Comparison of ENCODE assay signal across 10 cellular contexts in the genomic region with DNA sequence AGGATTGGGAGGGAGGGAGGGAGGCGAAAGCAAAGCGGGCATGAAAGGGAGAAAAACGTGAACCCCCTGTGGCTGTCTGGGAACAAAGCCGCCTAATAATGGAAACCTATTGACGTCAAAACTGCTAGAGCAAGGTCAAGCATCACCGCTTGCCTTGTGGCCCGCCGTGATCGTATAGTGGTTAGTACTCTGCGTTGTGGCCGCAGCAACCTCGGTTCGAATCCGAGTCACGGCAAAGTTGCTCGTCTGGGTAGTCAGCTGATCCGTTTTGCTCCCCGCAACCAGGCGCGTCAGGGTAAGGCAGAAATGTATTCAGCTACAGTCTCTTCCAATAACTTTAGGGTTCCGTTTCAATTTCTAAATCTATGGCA.
DNase-seq lines count a peak whose midpoint lies in the region; ATAC-seq and TF ChIP-seq lines count a peak whose summit lies in the region.
"Had no signal": no experiment of that assay in that cellular context is flagged by ENCODE, and none has a peak within 500 bp of the region (broad histone marks: within the 10 kb centered on the region; RNA-seq: fewer than 3 reads in every experiment).

No MANE protein-coding gene starts in this region.

- peak overlapping the region; percentile 55 for H3K4me3 ChIP-seq in left ventricle myocardium inferior
- peak overlapping the region; percentile 44 for H3K4me3 ChIP-seq in brain microvascular endothelial cell (ENCODE audit: low read depth, low read length)
- H3K4me3 ChIP-seq in muscle layer of colon (ENCODE audit: low read depth in 1 of 2, low read length in 2 of 2), result peak overlapping the region; percentile 14 to 38
- H3K4me3 ChIP-seq in upper lobe of right lung, result peak overlapping the region; percentile 42

- ATAC-seq in upper lobe of right lung (no peak), HG02884 (IDR thresholded peaks at IDR 0.05; ENCODE audit: unreplicated experiment) (no peak)

- H3K9me3 ChIP-seq in left ventricle myocardium inferior (replicated peaks), result no peaks in the 10 kb centered on the region
- no peaks in the 10 kb centered on the region for H3K9me3 ChIP-seq in muscle layer of colon (ENCODE audit: low read length)
- no peaks in the 10 kb centered on the region for H3K9me3 ChIP-seq in upper lobe of right lung

- no peak for DNase-seq in left ventricle myocardium inferior
- DNase-seq in cardiac septum (ENCODE audit: low spot score), result no peak
- no peak for DNase-seq in brain microvascular endothelial cell
- no peak for DNase-seq in upper lobe of right lung
- DNase-seq in kidney tubule cell (ENCODE audit: low spot score), result no peak
- no peak for DNase-seq in stimulated activated CD4-positive, alpha-beta T cell treated with anti-CD3 and anti-CD28 coated beads, Interleukin-2, amount 100 ng/mL, for 48 hours
- DNase-seq: SIG-M5 had no signal

- H3K27me3 ChIP-seq in left ventricle myocardium inferior (ENCODE audit: low read depth) (peaks cover 84% of the 10 kb centered on the region), brain microvascular endothelial cell (replicated peaks) (peaks cover 51% of the 10 kb centered on the region), muscle layer of colon (ENCODE audit: control insufficient read depth in 1 of 2, insufficient read depth in 2 of 2, low read length in 2 of 2) (peaks cover 30 to 58% of the 10 kb centered on the region in 2 donors), upper lobe of right lung (peaks cover 51% of the 10 kb centered on the region)

- in situ Hi-C loops in brain microvascular endothelial cell (cut with HindIII; ENCODE audit: low pct_ligation_motif_present, low sequenced_read_pairs), result no loop called here

- H3K27ac ChIP-seq in left ventricle myocardium inferior (replicated peaks) (no peak overlapping the region), brain microvascular endothelial cell (no peak overlapping the region), muscle layer of colon (ENCODE audit: low read depth, low read length) (no peak overlapping the region), upper lobe of right lung (no peak overlapping the region)
- H3K27ac ChIP-seq: C4-2B had no signal

- intact Hi-C loops in left ventricle myocardium inferior (cut with micrococcal nuclease), result no loop called here
- intact Hi-C loops in cardiac septum (cut with DNase I), result no loop called here
- intact Hi-C loops in upper lobe of right lung (cut with DNase I), result no loop called here

- TF ChIP-seq CTCF in left ventricle myocardium inferior (IDR thresholded peaks at IDR 0.05; ENCODE audit: borderline replicate concordance) (no peak), brain microvascular endothelial cell (IDR thresholded peaks at IDR 0.05; ENCODE audit: low read depth, low read length, missing control alignments) (no peak), upper lobe of right lung (IDR thresholded peaks at IDR 0.05) (no peak)

- H3K9ac ChIP-seq in muscle layer of colon (ENCODE audit: low read length), result no peak overlapping the region

- H3K36me3 ChIP-seq in left ventricle myocardium inferior, result no peaks in the 10 kb centered on the region
- H3K36me3 ChIP-seq in brain microvascular endothelial cell (replicated peaks), result no peaks in the 10 kb centered on the region
- H3K36me3 ChIP-seq in muscle layer of colon (ENCODE audit: insufficient read depth, low read length), result no peaks in the 10 kb centered on the region
- no peaks in the 10 kb centered on the region for H3K36me3 ChIP-seq in upper lobe of right lung

- H3K4me1 ChIP-seq in left ventricle myocardium inferior (peaks cover 10% of the 10 kb centered on the region), muscle layer of colon (ENCODE audit: insufficient read depth, low read length) (peaks cover 4% of the 10 kb centered on the region), upper lobe of right lung (no peaks in the 10 kb centered on the region)
